In genomic region chr10:52566471-52567246, GRCh38 we compare ENCODE assay signal across 11 cellular contexts.
A peak's percentile ranks its signal among the peaks of the same experiment; 100 is the strongest.
DNase-seq lines count a peak whose midpoint lies in the region; ATAC-seq, FAIRE-seq and TF ChIP-seq lines count a peak whose summit lies in the region.
"Had no signal": no experiment of that assay in that cellular context is flagged by ENCODE, and none has a peak within 500 bp of the region (broad histone marks: within the 10 kb centered on the region; RNA-seq: fewer than 3 reads in every experiment).

No MANE protein-coding gene starts in this region.

- H3K4me3 ChIP-seq in heart right ventricle = no peak overlapping the region

- H3K36me3 ChIP-seq in heart right ventricle = no peaks in the 10 kb centered on the region

- TF ChIP-seq POLR2A in GM12891 (IDR thresholded peaks at IDR 0.05; ENCODE audit: low read depth, low read length) = no peak

- CTCF ChIA-PET in RWPE1 (lab: Yijun Ruan, JAX) = interaction anchor here (0.6 to 3.0 kb wide), 14 partner anchors 11 to 1778 kb away, joined by 3 to 40 read pairs (median 4); no protein-coding TSS in a partner anchor

- POLR2A ChIA-PET in RWPE1 (lab: Yijun Ruan, JAX; ENCODE audit: low non-redundant PET) = no interaction called here

- no peak for DNase-seq in heart right ventricle
- DNase-seq in Right ventricle myocardium superior = no peak
- peak; percentile 40 for DNase-seq in RWPE1 (ENCODE audit: low spot score)
- peak; percentile 54 for DNase-seq in foreskin melanocyte
- DNase-seq in T-helper 9 cell = no peak
- DNase-seq in NCI-H446 (lab: John Stamatoyannopoulos, UW) = no peak
- no peak for DNase-seq in GM12891 (ENCODE audit: insufficient read length, low spot score)
- DNase-seq: aorta, COR-L47, NCI-H1436 treated with DMSO at 0.1 percent for 48 hours had no signal

- WGBS in heart right ventricle, 2 donors = 58 to 61% methylated on average over 4 of the region's 4 CpGs

- peaks cover 0 to 4% (median 0%) of the 10 kb centered on the region in 7 donors for H3K27me3 ChIP-seq in heart right ventricle

- no peaks in the 10 kb centered on the region for H3K9me3 ChIP-seq in heart right ventricle

- ATAC-seq in heart right ventricle (no peak), Right ventricle myocardium superior (ENCODE audit: poor library complexity) (no peak), HG02970 (IDR thresholded peaks at IDR 0.05; ENCODE audit: low FRiP score, unreplicated experiment) (no peak)

- FAIRE-seq in GM12891 (lab: Jason Lieb, UNC) = no peak

- TF ChIP-seq CTCF in heart right ventricle (IDR thresholded peaks at IDR 0.05) (peak in 6 of 9 donors; percentile 14 to 38 (median 30)), RWPE1 (conservative IDR thresholded peaks at IDR 0.05; ENCODE audit: low read depth) (peak; percentile 32)

- no peaks in the 10 kb centered on the region for H3K4me1 ChIP-seq in heart right ventricle

- H3K27ac ChIP-seq in heart right ventricle = no peak overlapping the region
- no peak overlapping the region for H3K27ac ChIP-seq in RWPE1

- intact Hi-C loops in heart right ventricle (cut with DNase I) = loop anchor here in 1 of 10 donors (10.0 kb wide), 1 partner anchor 262 kb away; no protein-coding TSS in a partner anchor
- intact Hi-C loops in Right ventricle myocardium superior (cut with DNase I) = no loop called here

TF ChIP-seq in GM12891, 5 proteins besides CTCF, POLR2A, EP300 and RAD21:
- TF ChIP-seq SPI1 (IDR thresholded peaks at IDR 0.05; ENCODE audit: low read depth, low read length) (no peak), POLR2AphosphoS5 (IDR thresholded peaks at IDR 0.05; ENCODE audit: low read depth, low read length) (no peak), TAF1 (IDR thresholded peaks at IDR 0.05; ENCODE audit: low read depth, low read length) (no peak), POU2F2 (IDR thresholded peaks at IDR 0.05; ENCODE audit: low read depth, low read length) (no peak), PAX5 (IDR thresholded peaks at IDR 0.05; ENCODE audit: insufficient read depth, low read length, severe bottlenecking) (no peak)

Comparison
In these comparisons a context has a peak if more than half of its experiments do, and no peak if none do; other contexts are left out.
1. DNase-seq: peak in RWPE1 (single experiment) and foreskin melanocyte (single experiment); none in heart right ventricle (0 of 2), Right ventricle myocardium superior (single experiment), T-helper 9 cell (single experiment), NCI-H446 (0 of 2) and GM12891 (single experiment).